ENCODE assay signal across 1 cellular context in genomic region chr3:36932979-36933378, GRCh38.
A peak's percentile ranks its signal among the peaks of the same experiment; 100 is the strongest.
TF ChIP-seq lines count a peak whose summit lies in the region.

No MANE protein-coding gene starts in this region.

TF ChIP-seq in K562, 482 proteins besides CTCF, POLR2A, EP300 and RAD21 (continued from another document):
- peak in 1 of 2 experiments; percentile 50; a peak in 2 of 4 replicates for TF ChIP-seq ZNF639 (CRISPR knock-in tag; conservative IDR thresholded peaks at IDR 0.05 in 1 of 2, IDR thresholded peaks at IDR 0.05 in 1 of 2)
- TF ChIP-seq TEAD4 (IDR thresholded peaks at IDR 0.05; ENCODE audit: low read length) = peak; percentile 72
- TF ChIP-seq TEAD4 (CRISPR knock-in tag; IDR thresholded peaks at IDR 0.05; ENCODE audit: borderline replicate concordance) = no peak
- no peak for TF ChIP-seq POLR2AphosphoS2 (IDR thresholded peaks at IDR 0.05; ENCODE audit: low read length)
- TF ChIP-seq TEAD1 (CRISPR knock-in tag; IDR thresholded peaks at IDR 0.05) = peak; percentile 75 to 97
- 0 out of 2 replicates have a peak, but pooled peaks have one; percentile 31 for TF ChIP-seq ZNF592 (IDR thresholded peaks at IDR 0.05)
- no peak for TF ChIP-seq JUND (IDR thresholded peaks at IDR 0.05; ENCODE audit: borderline replicate concordance, low read depth, low read length)
- TF ChIP-seq JUND (tag; IDR thresholded peaks at IDR 0.05; ENCODE audit: borderline replicate concordance, low read depth, low read length) = 0 out of 3 replicates have a peak, but pooled peaks have one; percentile 20
- peak; percentile 88 for TF ChIP-seq TEAD2 (tag; IDR thresholded peaks at IDR 0.05)
- TF ChIP-seq KLF13 (tag; IDR thresholded peaks at IDR 0.05; ENCODE audit: borderline replicate concordance, low read depth) = 0 out of 2 replicates have a peak, but pooled peaks have one; percentile 13
- no peak for TF ChIP-seq ZBTB43 (CRISPR knock-in tag; IDR thresholded peaks at IDR 0.05)
- TF ChIP-seq DPF2 (IDR thresholded peaks at IDR 0.05) = 0 out of 2 replicates have a peak, but pooled peaks have one; percentile 23
- TF ChIP-seq ZNF668 (CRISPR knock-in tag; IDR thresholded peaks at IDR 0.05) = peak; percentile 19; the same call in 1 of the 2 replicates
- TF ChIP-seq ATF1 (CRISPR knock-in tag; IDR thresholded peaks at IDR 0.05) = no peak
- 0 out of 2 replicates have a peak, but pooled peaks have one; percentile 15 for TF ChIP-seq ATF1 (tag; IDR thresholded peaks at IDR 0.05)
- TF ChIP-seq ZNF766 (CRISPR knock-in tag; conservative IDR thresholded peaks at IDR 0.05) = 0 out of 2 replicates have a peak, but pooled peaks have one; percentile 69
- TF ChIP-seq NFATC3 (IDR thresholded peaks at IDR 0.05) = no peak
- 0 out of 2 replicates have a peak, but pooled peaks have one; percentile 8 for TF ChIP-seq PTRF (tag; IDR thresholded peaks at IDR 0.05)
- peak; percentile 81 for TF ChIP-seq FOXJ2 (tag; IDR thresholded peaks at IDR 0.05)
- TF ChIP-seq SRF (CRISPR knock-in tag; IDR thresholded peaks at IDR 0.05) = peak; percentile 94 to 98
- TF ChIP-seq ZBTB11 (CRISPR knock-in tag; IDR thresholded peaks at IDR 0.05) = peak in 1 of 3 experiments; percentile 70; a peak in 2 of 6 replicates
- TF ChIP-seq SMAD3 (CRISPR knock-in tag; conservative IDR thresholded peaks at IDR 0.05) = 0 out of 2 replicates have a peak, but pooled peaks have one; percentile 45
- TF ChIP-seq NR2C1 (IDR thresholded peaks at IDR 0.05) = no peak
- TF ChIP-seq NR2C1 (tag; IDR thresholded peaks at IDR 0.05) = peak; percentile 25; the same call in 1 of the 2 replicates
- no peak for TF ChIP-seq MAFK (IDR thresholded peaks at IDR 0.05; ENCODE audit: low read length)
- peak; percentile 63; the same call in 1 of the 2 replicates for TF ChIP-seq ZNF395 (CRISPR knock-in tag; IDR thresholded peaks at IDR 0.05)
- peak; percentile 37; the same call in 1 of the 2 replicates for TF ChIP-seq SPI1 (IDR thresholded peaks at IDR 0.05; ENCODE audit: borderline replicate concordance, low read depth, low read length)
- TF ChIP-seq VEZF1 (CRISPR knock-in tag; IDR thresholded peaks at IDR 0.05) = peak; percentile 34; the same call in 1 of the 2 replicates
- TF ChIP-seq NFIC (IDR thresholded peaks at IDR 0.05) = peak; percentile 15; the same call in 1 of the 2 replicates
- no peak for TF ChIP-seq KAT2B (IDR thresholded peaks at IDR 0.05; ENCODE audit: low read depth, low read length)
- no peak for TF ChIP-seq ZNF134 (CRISPR knock-in tag; conservative IDR thresholded peaks at IDR 0.05)
- no peak for TF ChIP-seq GATAD2B (IDR thresholded peaks at IDR 0.05; ENCODE audit: borderline replicate concordance)
- 0 out of 2 replicates have a peak, but pooled peaks have one; percentile 24 for TF ChIP-seq CXXC5 (CRISPR knock-in tag; IDR thresholded peaks at IDR 0.05)
- TF ChIP-seq SMARCE1 (IDR thresholded peaks at IDR 0.05) = peak; percentile 49; the same call in 1 of the 2 replicates
- no peak for TF ChIP-seq CCNT2 (IDR thresholded peaks at IDR 0.05; ENCODE audit: borderline replicate concordance, extremely low read depth, insufficient read length, low read depth, low read length)
- TF ChIP-seq CREB3 (tag; conservative IDR thresholded peaks at IDR 0.05; ENCODE audit: low read depth) = peak; percentile 66; the same call in 1 of the 2 replicates
- peak; percentile 39; the same call in 1 of the 2 replicates for TF ChIP-seq ARID1B (IDR thresholded peaks at IDR 0.05)
- no peak for TF ChIP-seq ZNF232 (CRISPR knock-in tag; IDR thresholded peaks at IDR 0.05)
- no peak for TF ChIP-seq PYGO2 (tag; IDR thresholded peaks at IDR 0.05)
- peak; percentile 43; the same call in 1 of the 2 replicates for TF ChIP-seq DMBX1 (CRISPR knock-in tag; IDR thresholded peaks at IDR 0.05; ENCODE audit: borderline replicate concordance)
- 0 out of 2 replicates have a peak, but pooled peaks have one; percentile 2 for TF ChIP-seq RNF2 (IDR thresholded peaks at IDR 0.05)
- TF ChIP-seq RFX1 (IDR thresholded peaks at IDR 0.05) = peak; percentile 57; the same call in 1 of the 2 replicates
- TF ChIP-seq NR2C2 (CRISPR knock-in tag; IDR thresholded peaks at IDR 0.05) = no peak
- TF ChIP-seq NR2C2 (tag; IDR thresholded peaks at IDR 0.05) = peak; percentile 36; the same call in 1 of the 2 replicates
